9 cellular contexts compared by ENCODE assay signal in the genomic region with DNA sequence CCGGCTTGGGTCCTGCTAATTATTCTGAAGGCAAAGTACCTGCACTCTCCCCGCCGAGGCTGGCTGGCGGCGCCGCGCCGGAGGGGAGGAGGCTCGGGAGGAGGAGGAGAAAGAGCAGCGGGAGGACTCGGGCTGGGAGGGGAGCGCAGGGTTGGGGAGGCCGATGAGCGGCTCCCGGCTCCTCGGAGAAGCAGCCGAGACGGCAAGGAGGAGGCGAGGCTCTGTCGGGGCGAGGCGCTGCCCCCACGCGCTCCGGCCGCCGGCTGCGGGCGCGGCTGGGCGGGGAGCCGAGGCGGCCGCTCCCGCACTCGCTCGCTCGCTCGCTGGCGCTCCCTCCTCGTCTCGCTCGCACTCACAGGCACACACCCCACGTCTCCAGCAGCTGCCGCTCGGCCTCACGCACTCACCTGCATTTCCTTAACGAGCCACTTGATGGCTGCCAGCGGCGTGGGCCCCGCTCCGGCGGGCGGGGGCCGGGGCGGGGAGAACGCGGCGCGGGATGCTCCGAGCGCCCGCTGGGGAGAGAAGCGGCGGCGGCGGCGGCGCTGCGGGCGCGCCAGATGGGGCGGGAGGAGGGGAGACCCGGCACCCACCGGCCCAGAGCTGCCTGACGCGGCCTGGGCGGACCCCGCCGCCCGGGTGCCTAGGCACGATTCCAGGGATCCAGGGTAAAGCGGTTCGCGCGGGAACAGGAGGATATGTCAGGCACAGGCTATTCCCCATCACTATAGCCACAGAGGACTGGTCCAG. TPM values are rescaled to one million over a fixed set of nuclear protein-coding genes. Genes with fewer than 3 reads are reported as not detected.
DNase-seq lines count a peak whose midpoint lies in the region; ATAC-seq and TF ChIP-seq lines count a peak whose summit lies in the region.
"Had no signal": no experiment of that assay in that cellular context is flagged by ENCODE, and none has a peak within 500 bp of the region (broad histone marks: within the 10 kb centered on the region; RNA-seq: fewer than 3 reads in every experiment).

A gene (minus strand): TSS at position 354 of the 750 bp plus-strand sequence.

- H4K91ac ChIP-seq in mesenchymal stem cell (ENCODE audit: low read length), result no peak within 1 kb of the TSS

- no peak within 1 kb of the TSS for H3K23ac ChIP-seq in mesenchymal stem cell (ENCODE audit: low read length in 2 of 2)

- H3K4me1 ChIP-seq in ectodermal cell (ENCODE audit: control insufficient read depth, insufficient read depth, low read length) (peaks cover 5% of the 10 kb centered on the region), mesenchymal stem cell (ENCODE audit: control insufficient read depth, insufficient read depth, low read depth, low read length) (peaks cover 9% of the 10 kb centered on the region), testis (no peaks in the 10 kb centered on the region)

- H3K9me3 ChIP-seq in ectodermal cell (ENCODE audit: control insufficient read depth, low read length) (no peaks in the 10 kb centered on the region), mesenchymal stem cell (ENCODE audit: control insufficient read depth, low read length) (no peaks in the 10 kb centered on the region), testis (no peaks in the 10 kb centered on the region)

- intact Hi-C loops in testis (cut with DNase I; ENCODE audit: low total_unique reads), result no loop called here

- no peak within 1 kb of the TSS for H3K4ac ChIP-seq in mesenchymal stem cell (ENCODE audit: low read depth in 1 of 2, low read length in 2 of 2)

- no peaks in the 10 kb centered on the region for H3K79me1 ChIP-seq in mesenchymal stem cell (replicated peaks; ENCODE audit: low read length, poor library complexity, severe bottlenecking)

- H2AFZ ChIP-seq in mesenchymal stem cell (ENCODE audit: low read depth, low read length), result peak within 1 kb of the TSS; percentile 85

- H2BK5ac ChIP-seq in mesenchymal stem cell (ENCODE audit: low read depth, low read length, poor library complexity, severe bottlenecking), result no peak within 1 kb of the TSS

- peak; percentile 47 for DNase-seq in GM10248 (ENCODE audit: extremely low spot score)
- DNase-seq in HS-5 (ENCODE audit: low read depth), result peak; percentile 23
- DNase-seq in RPMI8226, result peak; percentile 43
- DNase-seq in mesenchymal stem cell, result peak; percentile 51
- DNase-seq in testis, result peak; percentile 44
- no peak for DNase-seq in NK-92 (lab: John Stamatoyannopoulos, UW; ENCODE audit: unreplicated experiment)

- peak within 1 kb of the TSS; percentile 41 for H4K8ac ChIP-seq in mesenchymal stem cell (ENCODE audit: low read length)

- H3K4me3 ChIP-seq in ectodermal cell (ENCODE audit: insufficient read depth, low read depth, low read length) (peak within 1 kb of the TSS; percentile 54), mesenchymal stem cell (ENCODE audit: insufficient read depth in 1 of 2, low read depth in 1 of 2, low read length in 2 of 2) (peak within 1 kb of the TSS; percentile 61 to 67), testis (peak within 1 kb of the TSS; percentile 38 to 43)

- TF ChIP-seq CTCF in GM10248 (IDR thresholded peaks at IDR 0.05; ENCODE audit: control extremely low read depth, extremely low read depth, low read depth, missing control alignments) (no peak), testis (IDR thresholded peaks at IDR 0.05) (no peak)

- WGBS in ectodermal cell, 2 experiments, result 0% methylated on average over 86 of the region's 86 CpGs
- under 1% methylated on average over 70 of the region's 86 CpGs for WGBS in mesenchymal stem cell
- 1% methylated on average over 24 to 79 of the region's 86 CpGs for WGBS in testis, 2 donors

- peak; percentile 86 for ATAC-seq in GM21447 (IDR thresholded peaks at IDR 0.05; ENCODE audit: unreplicated experiment)

- H2AK5ac ChIP-seq in mesenchymal stem cell (ENCODE audit: low read length, severe bottlenecking), result no peak within 1 kb of the TSS

- H2BK15ac ChIP-seq in mesenchymal stem cell (ENCODE audit: low read depth, poor library complexity, severe bottlenecking), result peak within 1 kb of the TSS; percentile 80

- H2BK12ac ChIP-seq in mesenchymal stem cell (ENCODE audit: low read length in 2 of 2), result no peak within 1 kb of the TSS

- peaks cover 49% of the 10 kb centered on the region for H3K27me3 ChIP-seq in ectodermal cell (ENCODE audit: control insufficient read depth, insufficient read depth, low read length, poor library complexity, severe bottlenecking)
- H3K27me3 ChIP-seq in mesenchymal stem cell (ENCODE audit: control insufficient read depth in 1 of 2, insufficient read depth in 1 of 2, low read length in 2 of 2), result peaks cover 14 to 45% of the 10 kb centered on the region in 2 experiments
- no peaks in the 10 kb centered on the region for H3K27me3 ChIP-seq in testis

- H3K9ac ChIP-seq in mesenchymal stem cell (ENCODE audit: low read length), result no peak within 1 kb of the TSS

- H3K14ac ChIP-seq in mesenchymal stem cell (ENCODE audit: low read length in 2 of 2), result no peak within 1 kb of the TSS

- CTCF ChIA-PET in GM10248 (lab: Yijun Ruan, JAX), result no interaction called here

- TF ChIP-seq POLR2A in testis (IDR thresholded peaks at IDR 0.05), result no peak

- H2BK120ac ChIP-seq in mesenchymal stem cell (ENCODE audit: low read depth, low read length), result peak within 1 kb of the TSS; percentile 8

- no peak within 1 kb of the TSS for H3K27ac ChIP-seq in ectodermal cell (ENCODE audit: insufficient read depth, low read depth, low read length, poor library complexity, severe bottlenecking)
- H3K27ac ChIP-seq in mesenchymal stem cell (ENCODE audit: low read length, poor library complexity, severe bottlenecking), result no peak within 1 kb of the TSS
- no peak within 1 kb of the TSS for H3K27ac ChIP-seq in testis

- no peaks in the 10 kb centered on the region for H3K36me3 ChIP-seq in ectodermal cell (ENCODE audit: control insufficient read depth, insufficient read depth, low read length)
- no peaks in the 10 kb centered on the region for H3K36me3 ChIP-seq in mesenchymal stem cell (ENCODE audit: control insufficient read depth in 1 of 2, insufficient read depth in 2 of 2, low read depth in 1 of 2, low read length in 2 of 2)
- no peaks in the 10 kb centered on the region for H3K36me3 ChIP-seq in testis (ENCODE audit: low read depth, missing control alignments)

- H3K18ac ChIP-seq in mesenchymal stem cell (ENCODE audit: low read depth in 1 of 2, low read length in 2 of 2), result peak within 1 kb of the TSS in 1 of 2 experiments; percentile 1

- peak within 1 kb of the TSS; percentile 87 for H3K4me2 ChIP-seq in mesenchymal stem cell (ENCODE audit: low read length, poor library complexity, severe bottlenecking)

- POLR2A ChIA-PET in GM10248 (lab: Yijun Ruan, JAX), result no interaction called here

RNA-seq across cellular contexts. Expression of the gene that starts here (rescaled TPM):
- 84.8 TPM for polyA plus RNA-seq in ectodermal cell (2013, experiment 1 of 4)
- 89.2 TPM for polyA plus RNA-seq in ectodermal cell (2013, experiment 2 of 4)
- polyA plus RNA-seq in ectodermal cell (2013, experiment 3 of 4), result 76.7 TPM
- 85.7 TPM for polyA plus RNA-seq in ectodermal cell (2013, experiment 4 of 4)
- 1.9 TPM for polyA plus RNA-seq in mesenchymal stem cell (2013, experiment 1 of 2)
- polyA plus RNA-seq in mesenchymal stem cell (2013, experiment 2 of 2), result 1.6 TPM
- total RNA-seq in testis, result 10 to 100 TPM; 32.5 to 33.6 TPM
- 15.4 TPM for polyA plus RNA-seq in testis (ENCODE audit: insufficient read depth, low read depth, low replicate concordance)
- total RNA-seq: activated naive CD4-positive, alpha-beta T cell treated with anti-CD3 and anti-CD28 coated beads, Interleukin-2, amount 50 U/mL, for 72 hours had no signal
